In genomic region chr1:160094806-160095205, GRCh38 we compare ENCODE assay signal across 17 cellular contexts. TPM values are rescaled to one million over a fixed set of nuclear protein-coding genes. Genes with fewer than 3 reads are reported as not detected.
"Had no signal": no experiment of that assay in that cellular context is flagged by ENCODE, and none has a peak within 500 bp of the region (broad histone marks: within the 10 kb centered on the region; RNA-seq: fewer than 3 reads in every experiment).

No MANE protein-coding gene starts in this region.

- ATAC-seq: activated CD8-positive, alpha-beta memory T cell treated with anti-CD3 and anti-CD28 coated beads, Interleukin-2, amount 10 ng/mL, durations not matched to agents 7 days and 5 days; activated T-cell treated with anti-CD3 and anti-CD28 coated beads, Interleukin-2, amount 50 U/mL, for 4 hours; naive thymus-derived CD4-positive, alpha-beta T cell; psoas muscle; sciatic nerve; SK-N-SH treated with all-trans-retinoic acid at 6 μM for 48 hours; T-cell; WTC11 had no signal

- DNase-seq: activated CD4-positive, alpha-beta memory T cell treated with anti-CD3 and anti-CD28 coated beads, Interleukin-2, amount 10 ng/mL, durations not matched to agents 7 days and 5 days; activated CD4-positive, alpha-beta T cell treated with anti-CD3 and anti-CD28 coated beads for 4 hours; activated CD8-positive, alpha-beta memory T cell treated with anti-CD3 and anti-CD28 coated beads, Interleukin-2, amount 10 ng/mL, durations not matched to agents 7 days and 5 days; activated naive CD4-positive, alpha-beta T cell treated with anti-CD3 and anti-CD28 coated beads for 36 hours; activated T-cell treated with anti-CD3 and anti-CD28 coated beads, Interleukin-2, amount 50 U/mL, for 4 hours; aorta; brain microvascular endothelial cell; naive thymus-derived CD4-positive, alpha-beta T cell; ovary; psoas muscle; stimulated activated naive CD4-positive, alpha-beta T cell; T-cell; tibial artery had no signal

- H3K36me3 ChIP-seq: brain microvascular endothelial cell, ovary had no signal

- H3K4me3 Mint-ChIP-seq: activated CD4-positive, alpha-beta memory T cell treated with anti-CD3 and anti-CD28 coated beads, Interleukin-2, amount 10 ng/mL, durations not matched to agents 7 days and 5 days; activated CD8-positive, alpha-beta memory T cell treated with anti-CD3 and anti-CD28 coated beads, Interleukin-2, amount 10 ng/mL, durations not matched to agents 7 days and 5 days; activated naive CD4-positive, alpha-beta T cell treated with anti-CD3 and anti-CD28 coated beads for 36 hours; activated T-cell treated with anti-CD3 and anti-CD28 coated beads, Interleukin-2, amount 50 U/mL, for 4 hours; T-cell had no signal

- H3K27me3 ChIP-seq: brain microvascular endothelial cell, ovary, tibial artery, vagina had no signal

- H3K27ac ChIP-seq: brain microvascular endothelial cell, ovary, psoas muscle, vagina had no signal

- H3K27me3 Mint-ChIP-seq: activated CD4-positive, alpha-beta memory T cell treated with anti-CD3 and anti-CD28 coated beads, Interleukin-2, amount 10 ng/mL, durations not matched to agents 7 days and 5 days; activated CD8-positive, alpha-beta memory T cell treated with anti-CD3 and anti-CD28 coated beads, Interleukin-2, amount 10 ng/mL, durations not matched to agents 7 days and 5 days; naive thymus-derived CD4-positive, alpha-beta T cell; T-cell had no signal

- H3K9me3 Mint-ChIP-seq: activated CD4-positive, alpha-beta memory T cell treated with anti-CD3 and anti-CD28 coated beads, Interleukin-2, amount 10 ng/mL, durations not matched to agents 7 days and 5 days; activated naive CD4-positive, alpha-beta T cell treated with anti-CD3 and anti-CD28 coated beads for 36 hours; activated T-cell treated with anti-CD3 and anti-CD28 coated beads, Interleukin-2, amount 50 U/mL, for 4 hours; naive thymus-derived CD4-positive, alpha-beta T cell; T-cell; WTC11 had no signal

- H3K4me3 ChIP-seq: ovary, psoas muscle, tibial artery, vagina had no signal

- H3K9me3 ChIP-seq: ovary, psoas muscle, tibial artery, vagina had no signal

- H3K27ac Mint-ChIP-seq: activated CD4-positive, alpha-beta memory T cell treated with anti-CD3 and anti-CD28 coated beads, Interleukin-2, amount 10 ng/mL, durations not matched to agents 7 days and 5 days; activated CD8-positive, alpha-beta memory T cell treated with anti-CD3 and anti-CD28 coated beads, Interleukin-2, amount 10 ng/mL, durations not matched to agents 7 days and 5 days; activated naive CD4-positive, alpha-beta T cell treated with anti-CD3 and anti-CD28 coated beads for 36 hours; T-cell had no signal

RNA-seq across cellular contexts. Expression of gene KCNJ9, which starts 13.5 kb away (rescaled TPM):
- polyA plus RNA-seq: aorta had no signal

RNA-seq across cellular contexts. Expression of gene ATP1A2, which starts 20.8 kb away (rescaled TPM):
- polyA plus RNA-seq: naive thymus-derived CD4-positive, alpha-beta T cell had no signal

RNA-seq across cellular contexts. Expression of gene ATP1A4, which starts 56.6 kb away (rescaled TPM):
- polyA plus RNA-seq: naive thymus-derived CD4-positive, alpha-beta T cell had no signal
